1 cellular context compared by ENCODE assay signal in the genomic region with DNA sequence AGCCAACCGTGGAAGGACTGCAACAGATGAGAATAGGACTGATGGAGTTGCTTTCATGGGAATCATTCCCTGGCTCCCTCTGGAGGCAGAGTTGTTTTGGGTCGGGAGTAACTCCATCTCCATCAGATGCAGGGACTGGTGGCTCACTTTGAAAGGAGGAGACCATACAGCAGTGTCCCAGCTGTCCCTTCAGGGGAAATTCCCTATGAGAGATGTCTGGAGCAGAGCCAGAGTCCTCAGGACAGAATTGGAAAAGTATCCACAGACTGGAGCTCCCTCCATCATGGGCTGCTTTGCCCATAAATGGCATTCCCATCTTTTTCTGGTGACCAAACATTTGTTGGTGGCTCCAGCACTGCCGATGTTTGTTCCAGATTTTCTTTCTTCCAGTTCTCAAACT.
TF ChIP-seq lines count a peak whose summit lies in the region.

No MANE protein-coding gene starts in this region.

TF ChIP-seq in GM23338, 12 proteins besides CTCF, POLR2A, EP300 and RAD21:
- TF ChIP-seq, protein P1, sequence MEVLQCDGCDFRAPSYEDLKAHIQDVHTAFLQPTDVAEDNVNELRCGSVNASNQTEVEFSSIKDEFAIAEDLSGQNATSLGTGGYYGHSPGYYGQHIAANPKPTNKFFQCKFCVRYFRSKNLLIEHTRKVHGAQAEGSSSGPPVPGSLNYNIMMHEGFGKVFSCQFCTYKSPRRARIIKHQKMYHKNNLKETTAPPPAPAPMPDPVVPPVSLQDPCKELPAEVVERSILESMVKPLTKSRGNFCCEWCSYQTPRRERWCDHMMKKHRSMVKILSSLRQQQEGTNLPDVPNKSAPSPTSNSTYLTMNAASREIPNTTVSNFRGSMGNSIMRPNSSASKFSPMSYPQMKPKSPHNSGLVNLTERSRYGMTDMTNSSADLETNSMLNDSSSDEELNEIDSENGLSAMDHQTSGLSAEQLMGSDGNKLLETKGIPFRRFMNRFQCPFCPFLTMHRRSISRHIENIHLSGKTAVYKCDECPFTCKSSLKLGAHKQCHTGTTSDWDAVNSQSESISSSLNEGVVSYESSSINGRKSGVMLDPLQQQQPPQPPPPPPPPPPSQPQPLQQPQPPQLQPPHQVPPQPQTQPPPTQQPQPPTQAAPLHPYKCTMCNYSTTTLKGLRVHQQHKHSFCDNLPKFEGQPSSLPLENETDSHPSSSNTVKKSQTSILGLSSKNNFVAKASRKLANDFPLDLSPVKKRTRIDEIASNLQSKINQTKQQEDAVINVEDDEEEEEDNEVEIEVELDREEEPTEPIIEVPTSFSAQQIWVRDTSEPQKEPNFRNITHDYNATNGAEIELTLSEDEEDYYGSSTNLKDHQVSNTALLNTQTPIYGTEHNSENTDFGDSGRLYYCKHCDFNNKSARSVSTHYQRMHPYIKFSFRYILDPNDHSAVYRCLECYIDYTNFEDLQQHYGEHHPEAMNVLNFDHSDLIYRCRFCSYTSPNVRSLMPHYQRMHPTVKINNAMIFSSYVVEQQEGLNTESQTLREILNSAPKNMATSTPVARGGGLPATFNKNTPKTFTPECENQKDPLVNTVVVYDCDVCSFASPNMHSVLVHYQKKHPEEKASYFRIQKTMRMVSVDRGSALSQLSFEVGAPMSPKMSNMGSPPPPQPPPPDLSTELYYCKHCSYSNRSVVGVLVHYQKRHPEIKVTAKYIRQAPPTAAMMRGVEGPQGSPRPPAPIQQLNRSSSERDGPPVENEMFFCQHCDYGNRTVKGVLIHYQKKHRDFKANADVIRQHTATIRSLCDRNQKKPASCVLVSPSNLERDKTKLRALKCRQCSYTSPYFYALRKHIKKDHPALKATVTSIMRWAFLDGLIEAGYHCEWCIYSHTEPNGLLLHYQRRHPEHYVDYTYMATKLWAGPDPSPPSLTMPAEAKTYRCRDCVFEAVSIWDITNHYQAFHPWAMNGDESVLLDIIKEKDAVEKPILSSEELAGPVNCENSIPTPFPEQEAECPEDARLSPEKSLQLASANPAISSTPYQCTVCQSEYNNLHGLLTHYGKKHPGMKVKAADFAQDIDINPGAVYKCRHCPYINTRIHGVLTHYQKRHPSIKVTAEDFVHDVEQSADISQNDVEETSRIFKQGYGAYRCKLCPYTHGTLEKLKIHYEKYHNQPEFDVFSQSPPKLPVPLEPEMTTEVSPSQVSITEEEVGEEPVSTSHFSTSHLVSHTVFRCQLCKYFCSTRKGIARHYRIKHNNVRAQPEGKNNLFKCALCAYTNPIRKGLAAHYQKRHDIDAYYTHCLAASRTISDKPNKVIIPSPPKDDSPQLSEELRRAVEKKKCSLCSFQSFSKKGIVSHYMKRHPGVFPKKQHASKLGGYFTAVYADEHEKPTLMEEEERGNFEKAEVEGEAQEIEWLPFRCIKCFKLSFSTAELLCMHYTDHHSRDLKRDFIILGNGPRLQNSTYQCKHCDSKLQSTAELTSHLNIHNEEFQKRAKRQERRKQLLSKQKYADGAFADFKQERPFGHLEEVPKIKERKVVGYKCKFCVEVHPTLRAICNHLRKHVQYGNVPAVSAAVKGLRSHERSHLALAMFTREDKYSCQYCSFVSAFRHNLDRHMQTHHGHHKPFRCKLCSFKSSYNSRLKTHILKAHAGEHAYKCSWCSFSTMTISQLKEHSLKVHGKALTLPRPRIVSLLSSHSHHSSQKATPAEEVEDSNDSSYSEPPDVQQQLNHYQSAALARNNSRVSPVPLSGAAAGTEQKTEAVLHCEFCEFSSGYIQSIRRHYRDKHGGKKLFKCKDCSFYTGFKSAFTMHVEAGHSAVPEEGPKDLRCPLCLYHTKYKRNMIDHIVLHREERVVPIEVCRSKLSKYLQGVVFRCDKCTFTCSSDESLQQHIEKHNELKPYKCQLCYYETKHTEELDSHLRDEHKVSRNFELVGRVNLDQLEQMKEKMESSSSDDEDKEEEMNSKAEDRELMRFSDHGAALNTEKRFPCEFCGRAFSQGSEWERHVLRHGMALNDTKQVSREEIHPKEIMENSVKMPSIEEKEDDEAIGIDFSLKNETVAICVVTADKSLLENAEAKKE (CRISPR knock-in tag; IDR thresholded peaks at IDR 0.05) = no peak
- TF ChIP-seq CREB1 (CRISPR knock-in tag; IDR thresholded peaks at IDR 0.05; ENCODE audit: low read depth) = no peak
- no peak for TF ChIP-seq POLR2AphosphoS5 (IDR thresholded peaks at IDR 0.05; ENCODE audit: low read depth)
- no peak for TF ChIP-seq REST (IDR thresholded peaks at IDR 0.05; ENCODE audit: unreplicated experiment)
- TF ChIP-seq NANOG (IDR thresholded peaks at IDR 0.05; ENCODE audit: borderline replicate concordance) = no peak
- no peak for TF ChIP-seq ZNF114 (CRISPR knock-in tag; IDR thresholded peaks at IDR 0.05)
- TF ChIP-seq, protein P2, sequence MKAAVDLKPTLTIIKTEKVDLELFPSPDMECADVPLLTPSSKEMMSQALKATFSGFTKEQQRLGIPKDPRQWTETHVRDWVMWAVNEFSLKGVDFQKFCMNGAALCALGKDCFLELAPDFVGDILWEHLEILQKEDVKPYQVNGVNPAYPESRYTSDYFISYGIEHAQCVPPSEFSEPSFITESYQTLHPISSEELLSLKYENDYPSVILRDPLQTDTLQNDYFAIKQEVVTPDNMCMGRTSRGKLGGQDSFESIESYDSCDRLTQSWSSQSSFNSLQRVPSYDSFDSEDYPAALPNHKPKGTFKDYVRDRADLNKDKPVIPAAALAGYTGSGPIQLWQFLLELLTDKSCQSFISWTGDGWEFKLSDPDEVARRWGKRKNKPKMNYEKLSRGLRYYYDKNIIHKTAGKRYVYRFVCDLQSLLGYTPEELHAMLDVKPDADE (IDR thresholded peaks at IDR 0.05) = no peak
- TF ChIP-seq EZH2phosphoT487 (IDR thresholded peaks at IDR 0.05; ENCODE audit: unreplicated experiment) = no peak
- no peak for TF ChIP-seq EZH2 (IDR thresholded peaks at IDR 0.05; ENCODE audit: low read depth, unreplicated experiment)
- no peak for TF ChIP-seq STAT1 (IDR thresholded peaks at IDR 0.05; ENCODE audit: unreplicated experiment)
- TF ChIP-seq ZNF331 (CRISPR knock-in tag; IDR thresholded peaks at IDR 0.05; ENCODE audit: low read depth) = no peak
- no peak for TF ChIP-seq JUNB (IDR thresholded peaks at IDR 0.05; ENCODE audit: unreplicated experiment)
TF ChIP-seq in GM23338: peak in this region for 0.
